In the genomic region with DNA sequence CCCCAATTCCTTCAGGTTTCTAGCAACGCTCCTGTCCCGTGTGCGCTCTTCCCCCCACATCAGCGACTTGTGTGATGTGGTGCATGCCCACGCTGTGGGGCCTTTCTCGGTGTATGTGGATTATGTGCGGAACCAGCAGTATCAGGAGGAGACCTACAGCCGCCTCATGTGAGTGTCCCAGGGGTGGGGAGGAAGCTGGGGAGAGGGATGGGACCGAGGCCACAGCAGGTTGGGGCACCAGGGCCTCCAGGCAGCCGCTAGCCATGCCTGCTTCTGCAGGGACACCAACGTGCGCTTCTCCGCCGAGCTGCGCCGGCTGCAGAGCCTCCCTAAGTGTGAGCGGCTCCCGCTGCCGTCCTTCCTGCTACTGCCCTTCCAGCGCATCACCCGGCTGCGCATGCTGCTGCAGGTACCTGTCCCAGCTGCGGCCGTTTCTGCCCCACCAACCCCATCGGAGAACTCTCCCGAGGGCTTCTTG, we compare ENCODE assay signal across 1 cellular context.
TF ChIP-seq lines count a peak whose summit lies in the region.

No MANE protein-coding gene starts in this region.

TF ChIP-seq in H1, 55 proteins besides CTCF, POLR2A, EP300 and RAD21:
- TF ChIP-seq ASH2L (IDR thresholded peaks at IDR 0.05; ENCODE audit: low read length): peak; percentile 72
- TF ChIP-seq SIX5 (IDR thresholded peaks at IDR 0.05; ENCODE audit: low read depth, low read length): no peak
- TF ChIP-seq, protein P1, sequence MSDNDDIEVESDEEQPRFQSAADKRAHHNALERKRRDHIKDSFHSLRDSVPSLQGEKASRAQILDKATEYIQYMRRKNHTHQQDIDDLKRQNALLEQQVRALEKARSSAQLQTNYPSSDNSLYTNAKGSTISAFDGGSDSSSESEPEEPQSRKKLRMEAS (IDR thresholded peaks at IDR 0.05): peak; percentile 48; the same call in 1 of the 2 replicates
- TF ChIP-seq KDM1A (IDR thresholded peaks at IDR 0.05; ENCODE audit: borderline replicate concordance, low read length): no peak
- peak; percentile 54 for TF ChIP-seq KDM4A (IDR thresholded peaks at IDR 0.05; ENCODE audit: low read depth, low read length, severe bottlenecking)
- 0 out of 4 replicates have a peak, but pooled peaks of 1 of the 2 experiments have one; percentile 37 for TF ChIP-seq SIN3A (conservative IDR thresholded peaks at IDR 0.05 in 1 of 2, IDR thresholded peaks at IDR 0.05 in 1 of 2; ENCODE audit: low read depth in 1 of 2, low read length in 2 of 2)
- peak; percentile 68 for TF ChIP-seq TBP (IDR thresholded peaks at IDR 0.05; ENCODE audit: low read depth, low read length)
- TF ChIP-seq SUZ12 (IDR thresholded peaks at IDR 0.05; ENCODE audit: low read length): peak; percentile 47; the same call in 1 of the 2 replicates
- TF ChIP-seq RBBP5 (IDR thresholded peaks at IDR 0.05; ENCODE audit: borderline replicate concordance, low read depth, low read length): 0 out of 2 replicates have a peak, but pooled peaks have one; percentile 26
- TF ChIP-seq GABPA (IDR thresholded peaks at IDR 0.05; ENCODE audit: borderline replicate concordance, insufficient read depth, low read length): peak; percentile 51; the same call in 1 of the 2 replicates
- TF ChIP-seq EZH2 (IDR thresholded peaks at IDR 0.05; ENCODE audit: low read depth, low read length, severe bottlenecking): peak; percentile 53
